Comparison of ENCODE assay signal across 8 cellular contexts in the genomic region with DNA sequence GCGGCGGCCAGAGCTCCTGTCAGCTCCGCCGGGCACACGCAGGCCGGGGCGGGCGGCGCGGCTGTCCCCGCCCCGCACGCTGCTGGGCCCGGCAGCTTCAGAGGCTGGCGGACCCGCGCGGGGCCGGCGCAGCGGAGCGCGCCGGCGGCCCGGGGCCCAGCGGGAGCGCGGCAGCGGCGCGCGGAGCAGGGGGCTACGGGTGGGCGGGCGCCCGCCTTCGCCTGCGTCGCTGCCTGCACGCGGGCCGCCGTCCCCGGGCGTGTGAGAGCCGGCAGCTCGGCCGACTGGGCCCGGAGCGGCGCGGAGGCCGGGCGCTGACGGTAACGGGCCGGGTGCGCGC. TPM values are rescaled to one million over a fixed set of nuclear protein-coding genes. Genes with fewer than 3 reads are reported as not detected.
DNase-seq lines count a peak whose midpoint lies in the region; ATAC-seq and TF ChIP-seq lines count a peak whose summit lies in the region.

No MANE protein-coding gene starts in this region.

- H3K4me3 ChIP-seq in vagina, result peak overlapping the region; percentile 75 to 97

- DNase-seq in stimulated activated CD4-positive, alpha-beta T cell treated with anti-CD3 and anti-CD28 coated beads, Interleukin-12 subunit alpha, Interleukin-12 subunit beta, amount 100 ng/mL, for 4 hours, result peak; percentile 49
- DNase-seq in stimulated activated CD4-positive, alpha-beta T cell treated with anti-CD3 and anti-CD28 coated beads, Interleukin-2, amount 100 ng/mL, for 48 hours, result no peak
- no peak for DNase-seq in activated naive CD8-positive, alpha-beta T cell treated with anti-CD3 and anti-CD28 coated beads for 36 hours
- DNase-seq in left lobe of liver (ENCODE audit: low spot score) (no peak), vagina (ENCODE audit: extremely low spot score in 2 of 2) (no peak), OCI-M2 (lab: John Stamatoyannopoulos, UW; ENCODE audit: unreplicated experiment) (no peak), hippocampal formation (lab: John Stamatoyannopoulos, UW) (no peak)

- no peaks in the 10 kb centered on the region for H3K9me3 ChIP-seq in vagina

- peak overlapping the region; percentile 87 for H3K4me3 Mint-ChIP-seq in activated naive CD8-positive, alpha-beta T cell treated with anti-CD3 and anti-CD28 coated beads for 36 hours

- H3K36me3 Mint-ChIP-seq in activated naive CD8-positive, alpha-beta T cell treated with anti-CD3 and anti-CD28 coated beads for 36 hours, result peaks cover 23% of the 10 kb centered on the region

- peaks cover 18% of the 10 kb centered on the region for H3K4me1 ChIP-seq in vagina

- peaks cover 0 to 28% of the 10 kb centered on the region in 2 donors for H3K36me3 ChIP-seq in vagina

- H3K27ac Mint-ChIP-seq in activated naive CD8-positive, alpha-beta T cell treated with anti-CD3 and anti-CD28 coated beads for 36 hours, result no peak overlapping the region

- H3K27ac ChIP-seq in vagina, result peak overlapping the region; percentile 85

- no peak for TF ChIP-seq POLR2A in vagina (IDR thresholded peaks at IDR 0.05)

- intact Hi-C loops in vagina (cut with DNase I), result no loop called here

- no peaks in the 10 kb centered on the region for H3K27me3 Mint-ChIP-seq in activated naive CD8-positive, alpha-beta T cell treated with anti-CD3 and anti-CD28 coated beads for 36 hours

- no peaks in the 10 kb centered on the region for H3K9me3 Mint-ChIP-seq in activated naive CD8-positive, alpha-beta T cell treated with anti-CD3 and anti-CD28 coated beads for 36 hours

- peaks cover 19% of the 10 kb centered on the region for H3K4me1 Mint-ChIP-seq in activated naive CD8-positive, alpha-beta T cell treated with anti-CD3 and anti-CD28 coated beads for 36 hours

- TF ChIP-seq CTCF in vagina (IDR thresholded peaks at IDR 0.05), result no peak

- no peaks in the 10 kb centered on the region for H3K27me3 ChIP-seq in vagina

- ATAC-seq in left lobe of liver (peak; percentile 85), GM21515 (IDR thresholded peaks at IDR 0.05; ENCODE audit: unreplicated experiment) (no peak)

RNA-seq across cellular contexts. Expression of a gene that starts 0.5 kb away (rescaled TPM):
- total RNA-seq in activated naive CD8-positive, alpha-beta T cell treated with anti-CD3 and anti-CD28 coated beads for 36 hours, result 10 to 100 TPM; 69.1 to 74.1 TPM
- total RNA-seq in left lobe of liver, result 96.9 TPM
- 46.7 TPM for total RNA-seq in vagina

RNA-seq across cellular contexts. Expression of a gene that starts 18.3 kb away (rescaled TPM):
- 1 to 10 TPM; 2.1 to 2.5 TPM for total RNA-seq in activated naive CD8-positive, alpha-beta T cell treated with anti-CD3 and anti-CD28 coated beads for 36 hours
- total RNA-seq in left lobe of liver, result 39.4 TPM
- 47.4 TPM for total RNA-seq in vagina

RNA-seq across cellular contexts. Expression of a gene that starts 29.7 kb away (rescaled TPM):
- total RNA-seq in activated naive CD8-positive, alpha-beta T cell treated with anti-CD3 and anti-CD28 coated beads for 36 hours, result 10 to 100 TPM; 38.4 to 44.3 TPM
- 9.0 TPM for total RNA-seq in left lobe of liver
- total RNA-seq in vagina, result 7.9 TPM

RNA-seq across cellular contexts. Expression of a gene that starts 32.5 kb away (rescaled TPM):
- 10 to 100 TPM; 62.7 to 65.5 TPM for total RNA-seq in activated naive CD8-positive, alpha-beta T cell treated with anti-CD3 and anti-CD28 coated beads for 36 hours
- total RNA-seq in left lobe of liver (32.7 TPM), vagina (62.1 TPM)

RNA-seq across cellular contexts. Expression of a gene that starts 34.2 kb away (rescaled TPM):
- total RNA-seq in activated naive CD8-positive, alpha-beta T cell treated with anti-CD3 and anti-CD28 coated beads for 36 hours, result 10 to 100 TPM; 76.9 to 83.7 TPM
- total RNA-seq in left lobe of liver (281 TPM), vagina (47.6 TPM)

Comparison
In these comparisons a context has a peak if more than half of its experiments do, and no peak if none do; other contexts are left out.
1. RNA of a gene that starts 18.3 kb away (total RNA-seq): 47.4 TPM in vagina (single experiment) and 39.4 TPM in left lobe of liver (single experiment); 2.1 to 2.5 TPM in activated naive CD8-positive, alpha-beta T cell treated with anti-CD3 and anti-CD28 coated beads for 36 hours; every median in the first group is over 10 times any median in the second.